12 cellular contexts compared by ENCODE assay signal in the genomic region with DNA sequence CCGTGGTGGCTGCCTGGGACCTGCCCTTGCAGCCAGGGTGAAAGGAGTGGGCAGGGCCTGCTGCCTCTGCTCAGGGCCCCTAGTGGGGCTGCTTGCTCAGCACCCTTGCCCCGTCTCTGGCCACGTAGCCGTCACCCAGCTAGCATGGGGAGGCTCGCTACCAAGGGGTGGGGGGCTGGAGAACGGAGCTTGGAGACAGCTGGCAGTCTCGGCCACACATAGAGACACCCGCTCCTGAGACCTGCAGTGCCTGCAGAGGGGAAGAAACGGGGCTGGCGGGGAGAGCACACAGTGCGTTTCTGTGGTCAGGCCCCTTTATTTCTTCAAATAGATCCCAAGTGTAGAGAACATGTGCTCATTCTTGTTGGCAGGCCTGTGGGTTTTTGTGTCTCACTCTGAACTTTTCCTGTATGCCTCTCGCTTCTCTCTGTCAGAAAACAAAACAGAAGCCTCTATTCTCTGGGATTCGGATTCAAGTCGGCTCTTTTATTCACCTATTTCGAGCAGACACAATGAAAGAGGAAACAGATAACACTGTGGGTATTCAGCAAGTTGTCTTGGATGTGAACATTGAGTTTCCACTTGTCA.
DNase-seq lines count a peak whose midpoint lies in the region; ATAC-seq lines count a peak whose summit lies in the region.
"Had no signal": no experiment of that assay in that cellular context is flagged by ENCODE, and none has a peak within 500 bp of the region (broad histone marks: within the 10 kb centered on the region; RNA-seq: fewer than 3 reads in every experiment).

No MANE protein-coding gene starts in this region.

- H3K4me2 ChIP-seq in BLaER1 treated with 17β-estradiol and CSF1 and Interleukin-3, amounts not matched to agents 10 nM and 100 nM, result peak overlapping the region; percentile 59 to 88 (median 74)

- peaks cover 0 to 22% (median 20%) of the 10 kb centered on the region in 11 experiments; a peak in 17 of 22 replicates for H3K9me3 ChIP-seq in BLaER1 treated with 17β-estradiol and CSF1 and Interleukin-3, amounts not matched to agents 10 nM and 100 nM (replicated peaks in 1 of 11)

- H3K9ac ChIP-seq in BLaER1 treated with 17β-estradiol and CSF1 and Interleukin-3, amounts not matched to agents 10 nM and 100 nM, result peak overlapping the region in 6 of 11 experiments; percentile 7 to 39 (median 30); a peak in 8 of 22 replicates

- peaks cover 15% of the 10 kb centered on the region for H3K4me1 Mint-ChIP-seq in activated naive CD8-positive, alpha-beta T cell (ENCODE audit: low read depth)
- H3K4me1 Mint-ChIP-seq in stimulated activated memory B cell treated with anti-CD40 and anti-IgM and Interleukin-4, amounts not matched to agents 10 μg/mL and 1 μg/mL and 100 μg/mL, for 72 hours, result peaks cover 30% of the 10 kb centered on the region

- H3K4me3 Mint-ChIP-seq in activated naive CD8-positive, alpha-beta T cell, result no peak overlapping the region
- no peak overlapping the region for H3K4me3 Mint-ChIP-seq in stimulated activated memory B cell treated with anti-CD40 and anti-IgM and Interleukin-4, amounts not matched to agents 10 μg/mL and 1 μg/mL and 100 μg/mL, for 72 hours

- H3K4me3 ChIP-seq in BLaER1 treated with 17β-estradiol and CSF1 and Interleukin-3, amounts not matched to agents 10 nM and 100 nM, result no peak overlapping the region

- H3K27me3 Mint-ChIP-seq in activated naive CD8-positive, alpha-beta T cell, result no peaks in the 10 kb centered on the region
- no peaks in the 10 kb centered on the region for H3K27me3 Mint-ChIP-seq in stimulated activated memory B cell treated with anti-CD40 and anti-IgM and Interleukin-4, amounts not matched to agents 10 μg/mL and 1 μg/mL and 100 μg/mL, for 72 hours

- H3K27me3 ChIP-seq in BLaER1 treated with 17β-estradiol and CSF1 and Interleukin-3, amounts not matched to agents 10 nM and 100 nM, result no peaks in the 10 kb centered on the region

- peaks cover 58 to 96% (median 65%) of the 10 kb centered on the region in 11 experiments for H4K20me1 ChIP-seq in BLaER1 treated with 17β-estradiol and CSF1 and Interleukin-3, amounts not matched to agents 10 nM and 100 nM

- H3K36me3 Mint-ChIP-seq in activated naive CD8-positive, alpha-beta T cell, result no peaks in the 10 kb centered on the region
- peaks cover 14% of the 10 kb centered on the region for H3K36me3 Mint-ChIP-seq in stimulated activated memory B cell treated with anti-CD40 and anti-IgM and Interleukin-4, amounts not matched to agents 10 μg/mL and 1 μg/mL and 100 μg/mL, for 72 hours

- H3K9me3 Mint-ChIP-seq in activated naive CD8-positive, alpha-beta T cell (ENCODE audit: low read depth), result no peaks in the 10 kb centered on the region
- no peaks in the 10 kb centered on the region for H3K9me3 Mint-ChIP-seq in stimulated activated memory B cell treated with anti-CD40 and anti-IgM and Interleukin-4, amounts not matched to agents 10 μg/mL and 1 μg/mL and 100 μg/mL, for 72 hours

- peaks cover 0 to 12% (median 0%) of the 10 kb centered on the region in 11 experiments; a peak in 7 of 22 replicates for H3K36me3 ChIP-seq in BLaER1 treated with 17β-estradiol and CSF1 and Interleukin-3, amounts not matched to agents 10 nM and 100 nM

- peak overlapping the region in 1 of 11 experiments; percentile 25; a peak in 1 of 22 replicates for H3K27ac ChIP-seq in BLaER1 treated with 17β-estradiol and CSF1 and Interleukin-3, amounts not matched to agents 10 nM and 100 nM

- DNase-seq in foreskin melanocyte (peak; percentile 27), pons (ENCODE audit: low spot score) (peak; percentile 95)
- DNase-seq: activated naive CD4-positive, alpha-beta T cell treated with anti-CD3 and anti-CD28 coated beads, Interleukin-2, amount 50 U/mL, for 16 hours; cortex of kidney; NCI-H2081; T1000 had no signal

- peaks cover 43 to 60% (median 56%) of the 10 kb centered on the region in 10 experiments for H3K4me1 ChIP-seq in BLaER1 treated with 17β-estradiol and CSF1 and Interleukin-3, amounts not matched to agents 10 nM and 100 nM

- no peak for ATAC-seq in GM21576 (IDR thresholded peaks at IDR 0.05; ENCODE audit: unreplicated experiment)
- no peak for ATAC-seq in HG03045 (IDR thresholded peaks at IDR 0.05; ENCODE audit: unreplicated experiment)
- ATAC-seq in stimulated activated memory B cell treated with anti-CD40 and anti-IgM and Interleukin-4, amounts not matched to agents 10 μg/mL and 1 μg/mL and 100 μg/mL, for 72 hours, result no peak
- ATAC-seq in HG02981 (IDR thresholded peaks at IDR 0.05; ENCODE audit: unreplicated experiment), result no peak

- H3K27ac Mint-ChIP-seq in activated naive CD8-positive, alpha-beta T cell, result peak overlapping the region; percentile 28
- H3K27ac Mint-ChIP-seq in stimulated activated memory B cell treated with anti-CD40 and anti-IgM and Interleukin-4, amounts not matched to agents 10 μg/mL and 1 μg/mL and 100 μg/mL, for 72 hours, result no peak overlapping the region
